ENCODE assay signal across 10 cellular contexts in the genomic region with DNA sequence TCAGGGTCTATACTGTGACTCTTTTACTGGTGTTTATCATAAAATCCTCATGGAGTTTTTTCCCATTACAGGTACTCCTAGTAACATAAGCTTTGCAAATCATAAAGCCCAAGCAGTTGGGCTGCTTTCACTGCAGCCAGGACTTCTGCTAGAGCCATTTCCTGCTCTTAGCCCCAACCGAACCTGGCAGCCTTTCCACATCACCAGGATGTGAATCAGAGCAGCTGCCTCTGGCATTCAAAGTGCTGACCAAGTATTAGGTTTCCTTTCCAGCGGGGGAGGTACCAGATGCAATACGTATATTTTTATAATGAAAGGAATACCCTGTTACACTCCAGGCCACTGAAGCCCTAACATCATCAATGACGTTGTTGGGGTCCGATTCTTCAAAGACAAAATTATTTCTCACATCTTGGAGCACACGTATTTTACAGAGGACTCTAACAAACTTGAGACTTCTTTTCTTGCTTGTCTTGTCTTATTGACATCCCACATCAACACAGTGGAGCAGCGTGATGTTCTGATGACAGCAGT. TPM values are rescaled to one million over a fixed set of nuclear protein-coding genes. Genes with fewer than 3 reads are reported as not detected.
A peak's percentile ranks its signal among the peaks of the same experiment; 100 is the strongest.
DNase-seq lines count a peak whose midpoint lies in the region; ATAC-seq and TF ChIP-seq lines count a peak whose summit lies in the region.
"Had no signal": no experiment of that assay in that cellular context is flagged by ENCODE, and none has a peak within 500 bp of the region (broad histone marks: within the 10 kb centered on the region; RNA-seq: fewer than 3 reads in every experiment).

No MANE protein-coding gene starts in this region.

- no peak for ATAC-seq in foreskin keratinocyte
- ATAC-seq in lower lobe of right lung, result no peak
- no peak for ATAC-seq in GM19452 (IDR thresholded peaks at IDR 0.05; ENCODE audit: unreplicated experiment)

- DNase-seq in AG09309 (ENCODE audit: low read depth) (peak; percentile 39), HPDE6-E6E7 (ENCODE audit: extremely low spot score) (peak; percentile 41), SJCRH30 (peak; percentile 85 to 91), foreskin keratinocyte (peak; percentile 19 to 36), lower lobe of right lung (no peak), putamen (ENCODE audit: low spot score) (no peak), A673 (ENCODE audit: low spot score) (no peak)
- DNase-seq: activated CD4-positive, alpha-beta T cell treated with anti-CD3 and anti-CD28 coated beads for 4 hours had no signal

- H3K4me1 ChIP-seq in SJCRH30 (peaks cover 6% of the 10 kb centered on the region), foreskin keratinocyte (no peaks in the 10 kb centered on the region), lower lobe of right lung (no peaks in the 10 kb centered on the region), A673 (ENCODE audit: insufficient read depth, low read length, poor library complexity, severe bottlenecking) (no peaks in the 10 kb centered on the region)

- H3K27me3 ChIP-seq in SJCRH30, result no peaks in the 10 kb centered on the region; the same call in 1 of the 2 replicates
- H3K27me3 ChIP-seq in foreskin keratinocyte, result peaks cover 4% of the 10 kb centered on the region
- H3K27me3 ChIP-seq in lower lobe of right lung (ENCODE audit: low read depth), result peaks cover 6% of the 10 kb centered on the region
- peaks cover 26% of the 10 kb centered on the region for H3K27me3 ChIP-seq in A673 (replicated peaks; ENCODE audit: insufficient read depth, low read depth, low read length, poor library complexity)

- POLR2A ChIA-PET in A673 (lab: Charles Lee; ENCODE audit: low non-redundant PET), result no interaction called here

- H3K27ac ChIP-seq in SJCRH30, result no peak overlapping the region
- no peak overlapping the region for H3K27ac ChIP-seq in foreskin keratinocyte
- no peak overlapping the region for H3K27ac ChIP-seq in lower lobe of right lung
- no peak overlapping the region for H3K27ac ChIP-seq in A673 (ENCODE audit: low read depth, low read length, poor library complexity, severe bottlenecking)
- H3K27ac ChIP-seq: thoracic aorta had no signal

- H3K9me3 ChIP-seq in SJCRH30 (replicated peaks) (no peaks in the 10 kb centered on the region), lower lobe of right lung (no peaks in the 10 kb centered on the region), A673 (ENCODE audit: low read depth, low read length, poor library complexity, severe bottlenecking) (no peaks in the 10 kb centered on the region)
- H3K9me3 ChIP-seq: thoracic aorta had no signal

- intact Hi-C loops in lower lobe of right lung (cut with DNase I), result no loop called here
- intact Hi-C loops in A673 (cut with micrococcal nuclease; ENCODE audit: unreplicated experiment), result no loop called here

- no peaks in the 10 kb centered on the region for H3K36me3 ChIP-seq in SJCRH30
- no peaks in the 10 kb centered on the region for H3K36me3 ChIP-seq in lower lobe of right lung
- no peaks in the 10 kb centered on the region for H3K36me3 ChIP-seq in A673 (ENCODE audit: insufficient read depth, low read length, poor library complexity, severe bottlenecking)
- H3K36me3 ChIP-seq: thoracic aorta had no signal

- CTCF ChIA-PET in A673 (lab: Charles Lee), result no interaction called here

- no TSS peak for BruUV-seq in A673 (replicated peaks; lab: Mats Ljungman, UMichigan)

- H3K4me3 ChIP-seq in AG09309 (ENCODE audit: control insufficient read depth, low read depth, low read length), result no peak overlapping the region
- H3K4me3 ChIP-seq in SJCRH30, result no peak overlapping the region
- no peak overlapping the region for H3K4me3 ChIP-seq in lower lobe of right lung
- H3K4me3 ChIP-seq in A673 (ENCODE audit: low read depth, low read length, poor library complexity, severe bottlenecking), result no peak overlapping the region
- H3K4me3 ChIP-seq: thoracic aorta had no signal

- TF ChIP-seq CTCF in AG09309 (IDR thresholded peaks at IDR 0.05; ENCODE audit: control insufficient read depth, insufficient read depth, low read depth, low read length, missing control alignments) (no peak), foreskin keratinocyte (conservative IDR thresholded peaks at IDR 0.05) (no peak), lower lobe of right lung (IDR thresholded peaks at IDR 0.05) (no peak), A673 (conservative IDR thresholded peaks at IDR 0.05; ENCODE audit: low read depth, low read length) (no peak)

RNA-seq across cellular contexts. Expression of a gene that starts 3.6 kb away (rescaled TPM):
- not detected in 2 replicates for total RNA-seq in SJCRH30 (2014; rRNA removed; shearing (Covaris generic))
- not detected in 2 replicates for total RNA-seq in foreskin keratinocyte
- polyA plus RNA-seq in foreskin keratinocyte, result not detected in 2 replicates
- not detected for total RNA-seq in lower lobe of right lung
- total RNA-seq in A673 (2021), result not detected in 2 replicates
- total RNA-seq: thoracic aorta had no signal

Comparison
In these comparisons a context has a peak if more than half of its experiments do, and no peak if none do; other contexts are left out.
1. DNase-seq: peak in AG09309 (single experiment), HPDE6-E6E7 (single experiment), SJCRH30 (2 of 2) and foreskin keratinocyte (2 of 2); none in lower lobe of right lung (single experiment), putamen (single experiment) and A673 (single experiment).